Comparison of ENCODE assay signal across 35 cellular contexts in the genomic region with DNA sequence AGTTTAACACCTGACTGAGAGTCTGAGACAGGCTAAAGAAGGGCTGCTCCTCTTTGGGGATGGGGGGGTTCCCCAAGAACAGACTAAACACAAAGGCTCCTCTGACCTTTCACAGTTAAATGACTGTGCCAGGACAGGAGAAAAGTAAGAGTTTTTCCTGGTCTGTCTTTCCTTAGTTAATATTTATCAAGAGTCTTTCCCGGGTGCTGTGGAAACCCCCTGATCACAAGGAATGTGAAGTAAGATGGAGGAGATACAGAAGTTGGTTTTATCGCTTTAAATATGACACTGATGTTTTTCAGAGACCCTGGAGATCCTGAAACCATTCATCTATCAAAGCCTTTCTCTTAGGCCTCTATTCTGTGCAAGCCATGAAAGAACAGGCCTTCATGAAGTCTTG.
DNase-seq lines count a peak whose midpoint lies in the region; ATAC-seq, FAIRE-seq and TF ChIP-seq lines count a peak whose summit lies in the region.
"Had no signal": no experiment of that assay in that cellular context is flagged by ENCODE, and none has a peak within 500 bp of the region (broad histone marks: within the 10 kb centered on the region; RNA-seq: fewer than 3 reads in every experiment).

No MANE protein-coding gene starts in this region.

- DNase-seq in PC-3: no peak
- peak; percentile 84 for DNase-seq in glomerular visceral epithelial cell (ENCODE audit: extremely low spot score)
- DNase-seq in pancreas: no peak
- no peak for DNase-seq in activated effector memory CD4-positive, alpha-beta T cell treated with Interleukin-2 at 50 U/mL for 16 hours
- DNase-seq in left cardiac atrium: no peak
- DNase-seq in NCI-H2081 treated with DMSO at 0.1 percent for 48 hours (lab: John Stamatoyannopoulos, UW): no peak
- DNase-seq: activated CD4-positive, alpha-beta T cell treated with anti-CD3 and anti-CD28 coated beads for 36 hours; activated CD8-positive, alpha-beta T cell treated with anti-CD3 and anti-CD28 coated beads, Interleukin-2, amount 10 ng/mL, durations not matched to agents 7 days and 5 days; AML-193; CD8-positive, alpha-beta T cell; effector CD8-positive, alpha-beta T cell; erythroblast; foreskin fibroblast; head of caudate nucleus; MM.1S; NCI-H1417; NCI-H2029; NCI-H2227 treated with DMSO at 0.1 percent for 48 hours; NCI-H526 treated with DMSO at 0.1 percent for 48 hours; retina; SIG-M5; small intestine; stimulated activated naive B cell treated with anti-CD40 and anti-IgM and Interleukin-4, amounts not matched to agents 10 μg/mL and 1 μg/mL and 100 μg/mL, for 72 hours; SW 1271; T1000 had no signal

- 36 to 55% methylated on average over 2 of the region's 2 CpGs for WGBS in pancreas, 2 donors

- CTCF ChIA-PET in PC-3 (lab: Charles Lee): no interaction called here

- H3K4me3 ChIP-seq in PC-3 (ENCODE audit: low read length): no peak overlapping the region
- H3K4me3 ChIP-seq in pancreas: no peak overlapping the region
- H3K4me3 ChIP-seq: cardiac muscle cell had no signal

- FAIRE-seq in pancreas (lab: Jason Lieb, UNC): no peak
- FAIRE-seq: A204.1, colon, GM12891, H54, small intestine, urothelium cell line had no signal

- H3K9me3 ChIP-seq in PC-3 (ENCODE audit: low read length) (no peaks in the 10 kb centered on the region), pancreas (no peaks in the 10 kb centered on the region)

- no TSS peak for BruUV-seq in PC-3 (replicated peaks; lab: Mats Ljungman, UMichigan)

- H2AFZ ChIP-seq in PC-3 (ENCODE audit: low read length): peak overlapping the region; percentile 20

- intact Hi-C loops in PC-3 (cut with micrococcal nuclease) (loop anchor here (1.0 kb wide), 2 partner anchors 88 to 104 kb away; no protein-coding TSS in a partner anchor), pancreas (cut with DNase I) (loop anchor here in 1 of 3 donors (10.0 kb wide), 1 partner anchor 168 kb away; no protein-coding TSS in a partner anchor), left cardiac atrium (cut with DNase I) (no loop called here)

- H3K4me2 ChIP-seq in PC-3 (ENCODE audit: low read length): peak overlapping the region; percentile 33; the same call in 1 of the 2 replicates
- H3K4me2 ChIP-seq: KMS-11 had no signal

- no peaks in the 10 kb centered on the region for H3F3A ChIP-seq in PC-3 (ENCODE audit: low read length, unreplicated experiment)

- no peaks in the 10 kb centered on the region for H3K9me2 ChIP-seq in PC-3 (replicated peaks; ENCODE audit: low read length)

- TF ChIP-seq CTCF in 22Rv1 (IDR thresholded peaks at IDR 0.05) (no peak), PC-3 (conservative IDR thresholded peaks at IDR 0.05; ENCODE audit: low read depth, low read length) (no peak), pancreas (IDR thresholded peaks at IDR 0.05) (no peak)

- no peaks in the 10 kb centered on the region for H3K27me3 ChIP-seq in PC-3 (ENCODE audit: low read length)
- H3K27me3 ChIP-seq in pancreas: no peaks in the 10 kb centered on the region
- H3K27me3 ChIP-seq: cardiac muscle cell had no signal

- H3K9ac ChIP-seq in PC-3 (ENCODE audit: low read length): no peak overlapping the region
- H3K9ac ChIP-seq: KMS-11 had no signal

- no peak for ATAC-seq in PC-3
- ATAC-seq in pancreas: peak in 3 of 4 donors; percentile 15 to 63 (median 42)
- ATAC-seq in left cardiac atrium: no peak
- no peak for ATAC-seq in HG02884 (IDR thresholded peaks at IDR 0.05; ENCODE audit: unreplicated experiment)
- ATAC-seq: activated CD4-positive, alpha-beta T cell treated with anti-CD3 and anti-CD28 coated beads for 36 hours; activated CD8-positive, alpha-beta T cell treated with anti-CD3 and anti-CD28 coated beads, Interleukin-2, amount 10 ng/mL, durations not matched to agents 7 days and 5 days; CD8-positive, alpha-beta T cell; natural killer cell treated with Interleukin-12 subunit alpha and Interleukin-12 subunit beta and Interleukin-15 and Interleukin-18, amount 100 ng/mL, for 72 hours; stimulated activated naive B cell treated with anti-CD40 and anti-IgM and Interleukin-4, amounts not matched to agents 10 μg/mL and 1 μg/mL and 100 μg/mL, for 72 hours had no signal

- H3K79me2 ChIP-seq in PC-3 (ENCODE audit: low read length): no peaks in the 10 kb centered on the region

- peak overlapping the region; percentile 79 for H3K27ac ChIP-seq in 22Rv1
- peak overlapping the region; percentile 30 for H3K27ac ChIP-seq in PC-3 (ENCODE audit: low read length)
- peak overlapping the region in 3 of 4 donors; percentile 44 to 60 (median 59) for H3K27ac ChIP-seq in pancreas
- H3K27ac ChIP-seq: cardiac muscle cell, KMS-11 had no signal

- H3K36me3 ChIP-seq in PC-3 (ENCODE audit: low read depth, low read length) (no peaks in the 10 kb centered on the region), pancreas (no peaks in the 10 kb centered on the region)
- H3K36me3 ChIP-seq: cardiac muscle cell had no signal

- H3K4me1 ChIP-seq in PC-3 (ENCODE audit: insufficient read depth, low read length): peaks cover 20% of the 10 kb centered on the region
- peaks cover 0 to 13% (median 0%) of the 10 kb centered on the region in 3 donors for H3K4me1 ChIP-seq in pancreas

- POLR2A ChIA-PET in PC-3 (lab: Charles Lee; ENCODE audit: unreplicated experiment): no interaction called here

- no peaks in the 10 kb centered on the region for H4K20me1 ChIP-seq in PC-3 (ENCODE audit: low read length)

Comparison
In these comparisons a context has a peak if more than half of its experiments do, and no peak if none do; other contexts are left out.
1. ATAC-seq: peak in pancreas (3 of 4); none in PC-3 (single experiment), left cardiac atrium (0 of 2) and HG02884 (single experiment).
2. Peak in every context shown above with its lines, with median percentiles within 50 percentile points of each other: H3K27ac ChIP-seq.